In genomic region chr15:39394534-39394933, GRCh38 we compare ENCODE assay signal across 20 cellular contexts.
A peak's percentile ranks its signal among the peaks of the same experiment; 100 is the strongest.
DNase-seq lines count a peak whose midpoint lies in the region; ATAC-seq, FAIRE-seq and TF ChIP-seq lines count a peak whose summit lies in the region.
"Had no signal": no experiment of that assay in that cellular context is flagged by ENCODE, and none has a peak within 500 bp of the region (broad histone marks: within the 10 kb centered on the region; RNA-seq: fewer than 3 reads in every experiment).

No MANE protein-coding gene starts in this region.

- H3K79me2 ChIP-seq in PC-9 (ENCODE audit: low read depth), result no peaks in the 10 kb centered on the region

- BruUV-seq in MCF 10A (replicated peaks; lab: Mats Ljungman, UMichigan) (no TSS peak), PC-9 (replicated peaks; lab: Mats Ljungman, UMichigan) (no TSS peak)

- H3K4me1 Mint-ChIP-seq in MCF 10A (ENCODE audit: insufficient read depth, unreplicated experiment), result peaks cover 27% of the 10 kb centered on the region

- H4K20me1 ChIP-seq in PC-9 (ENCODE audit: insufficient read depth), result no peaks in the 10 kb centered on the region
- H4K20me1 ChIP-seq: BLaER1 treated with 17β-estradiol and CSF1 and Interleukin-3, amounts not matched to agents 10 nM and 100 nM had no signal

- FAIRE-seq in GM12892 (lab: Jason Lieb, UNC), result no peak
- FAIRE-seq: D721Med, G401.6, GM12891 had no signal

- peak; percentile 40 for DNase-seq in MCF 10A (ENCODE audit: unreplicated experiment)
- no peak for DNase-seq in breast epithelium (ENCODE audit: low spot score in 2 of 2)
- DNase-seq in PC-9, result peak in 1 of 2 experiments; percentile 41
- no peak for DNase-seq in left colon
- no peak for DNase-seq in GM12892 (ENCODE audit: insufficient read length)
- no peak for DNase-seq in NCI-H524 treated with DMSO at 0.1 percent for 48 hours (lab: John Stamatoyannopoulos, UW)
- no peak for DNase-seq in retina
- DNase-seq: 8988T; ACHN; CD4-positive, alpha-beta T cell; DMS153; DMS79 treated with DMSO at 0.1 percent for 48 hours; GOT3 had no signal

- ATAC-seq in left colon (peak; percentile 73), HG03025 (IDR thresholded peaks at IDR 0.05; ENCODE audit: low FRiP score, unreplicated experiment) (no peak)
- ATAC-seq: HCT116 had no signal

- H3K27ac ChIP-seq in breast epithelium (no peak overlapping the region), PC-9 (no peak overlapping the region)
- H3K27ac ChIP-seq: BLaER1 treated with 17β-estradiol and CSF1 and Interleukin-3, amounts not matched to agents 10 nM and 100 nM; HL-60 had no signal

- TF ChIP-seq POLR2A in breast epithelium (IDR thresholded peaks at IDR 0.05) (no peak), GM12892 (IDR thresholded peaks at IDR 0.05; ENCODE audit: low read depth, low read length) (no peak)

- no peaks in the 10 kb centered on the region for H3K36me3 ChIP-seq in breast epithelium
- no peaks in the 10 kb centered on the region for H3K36me3 ChIP-seq in PC-9 (ENCODE audit: low read depth)
- H3K36me3 ChIP-seq: BLaER1 treated with 17β-estradiol and CSF1 and Interleukin-3, amounts not matched to agents 10 nM and 100 nM had no signal

- no peak overlapping the region for H3K27ac Mint-ChIP-seq in MCF 10A (ENCODE audit: low read depth, unreplicated experiment)
- H3K27ac Mint-ChIP-seq: CD4-positive, alpha-beta T cell had no signal

- no peak overlapping the region for H3K4me3 ChIP-seq in breast epithelium
- H3K4me3 ChIP-seq in PC-9, result no peak overlapping the region
- H3K4me3 ChIP-seq: BLaER1 treated with 17β-estradiol and CSF1 and Interleukin-3, amounts not matched to agents 10 nM and 100 nM had no signal

- peak overlapping the region; percentile 48 for H3K4me2 ChIP-seq in PC-9

- no peaks in the 10 kb centered on the region for H3K36me3 Mint-ChIP-seq in MCF 10A (ENCODE audit: insufficient read depth, unreplicated experiment)

- H3K9me2 ChIP-seq in PC-9 (ENCODE audit: insufficient read depth), result no peaks in the 10 kb centered on the region

- H3F3A ChIP-seq in PC-9 (ENCODE audit: insufficient read depth, low read depth), result 0 out of 2 replicates have a peak, but pooled peaks cover 9% of the 10 kb centered on the region

- TF ChIP-seq CTCF in MCF 10A (IDR thresholded peaks at IDR 0.05; ENCODE audit: unreplicated experiment), result no peak
- TF ChIP-seq CTCF in breast epithelium (IDR thresholded peaks at IDR 0.05), result no peak
- TF ChIP-seq CTCF in PC-9 (conservative IDR thresholded peaks at IDR 0.05), result no peak

- H3K4me3 Mint-ChIP-seq in MCF 10A (ENCODE audit: unreplicated experiment), result no peak overlapping the region
- H3K4me3 Mint-ChIP-seq: CD4-positive, alpha-beta T cell had no signal

- intact Hi-C loops in MCF 10A (cut with micrococcal nuclease) (no loop called here), breast epithelium (cut with DNase I; ENCODE audit: low total_unique reads) (no loop called here), PC-9 (cut with micrococcal nuclease; ENCODE audit: unreplicated experiment) (loop anchor here (5.0 kb wide), 1 partner anchor 92 kb away; no protein-coding TSS in a partner anchor), left colon (cut with DNase I, micrococcal nuclease) (no loop called here)

- H3K27me3 Mint-ChIP-seq in MCF 10A (ENCODE audit: insufficient read depth, unreplicated experiment), result no peaks in the 10 kb centered on the region
- H3K27me3 Mint-ChIP-seq: CD4-positive, alpha-beta T cell had no signal

- no peaks in the 10 kb centered on the region for H3K4me1 ChIP-seq in breast epithelium
- H3K4me1 ChIP-seq in PC-9 (replicated peaks; ENCODE audit: insufficient read depth), result peaks cover 36% of the 10 kb centered on the region

- H2AFZ ChIP-seq in PC-9, result no peak overlapping the region

- H3K9me3 Mint-ChIP-seq in MCF 10A (ENCODE audit: unreplicated experiment), result no peaks in the 10 kb centered on the region
- H3K9me3 Mint-ChIP-seq: CD4-positive, alpha-beta T cell had no signal

- H3K9me3 ChIP-seq in breast epithelium (no peaks in the 10 kb centered on the region), PC-9 (ENCODE audit: insufficient read depth, low read depth) (no peaks in the 10 kb centered on the region; the same call in 1 of the 2 replicates)

- POLR2A ChIA-PET in MCF 10A (lab: Yijun Ruan, JAX), result interaction anchor here (1.5 to 4.0 kb wide), 2 partner anchors 10 to 185 kb away, joined by 4 to 21 read pairs; no protein-coding TSS in a partner anchor
- POLR2A ChIA-PET in PC-9 (lab: Charles Lee; ENCODE audit: unreplicated experiment), result interaction anchor here (0.7 kb wide), 1 partner anchor 104 kb away, joined by 3 read pairs; no protein-coding TSS in a partner anchor

- CTCF ChIA-PET in MCF 10A (lab: Yijun Ruan, JAX), result interaction anchor here (0.9 to 1.4 kb wide), 4 partner anchors 10 to 240 kb away, joined by 3 to 7 read pairs (median 4); no protein-coding TSS in a partner anchor
- CTCF ChIA-PET in PC-9 (lab: Charles Lee), result no interaction called here

- H3K27me3 ChIP-seq in breast epithelium, result no peaks in the 10 kb centered on the region
- no peaks in the 10 kb centered on the region for H3K27me3 ChIP-seq in PC-9 (ENCODE audit: insufficient read depth, low read depth)
- H3K27me3 ChIP-seq: BLaER1 treated with 17β-estradiol and CSF1 and Interleukin-3, amounts not matched to agents 10 nM and 100 nM had no signal
